8 cellular contexts compared by ENCODE assay signal in the genomic region with DNA sequence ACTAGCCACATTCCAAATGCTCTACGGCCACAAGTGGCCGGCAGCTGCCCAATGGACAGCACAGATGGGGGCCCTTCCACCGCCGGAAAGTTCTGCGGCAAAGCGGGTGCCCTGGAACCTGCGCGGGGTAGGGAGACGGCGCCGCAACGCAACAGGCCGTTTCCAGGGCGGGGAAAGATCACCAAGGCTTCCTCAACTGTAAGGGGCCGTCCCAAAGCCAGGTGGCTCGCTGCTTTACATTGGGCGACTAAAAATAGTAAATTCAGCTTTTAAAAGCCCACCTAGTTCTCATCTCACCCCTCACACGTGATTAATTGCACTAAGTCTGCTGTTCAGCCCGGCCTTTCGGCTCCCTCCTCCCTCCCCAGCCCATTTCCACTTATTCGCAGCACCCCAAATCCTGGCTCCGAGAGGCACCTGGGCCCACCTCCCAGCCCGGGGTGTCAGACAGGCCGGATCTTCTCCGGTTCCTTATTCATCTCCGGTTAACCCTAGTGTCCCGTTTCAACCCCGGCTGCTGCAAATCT. TPM values are rescaled to one million over a fixed set of nuclear protein-coding genes. Genes with fewer than 3 reads are reported as not detected.
DNase-seq lines count a peak whose midpoint lies in the region; ATAC-seq and TF ChIP-seq lines count a peak whose summit lies in the region.

No MANE protein-coding gene starts in this region.

- H3K27ac ChIP-seq in VCaP: peak overlapping the region; percentile 94
- peak overlapping the region in 54 of 59 donors; percentile 55 to 98 (median 91) for H3K27ac ChIP-seq in dorsolateral prefrontal cortex

- peaks cover 5% of the 10 kb centered on the region for H3K4me1 Mint-ChIP-seq in memory B cell

- DNase-seq in NCI-H82 (lab: John Stamatoyannopoulos, UW): peak; percentile 55
- DNase-seq in NCI-H82 treated with DMSO at 0.1 percent for 48 hours (lab: John Stamatoyannopoulos, UW; ENCODE audit: unreplicated experiment): no peak
- peak; percentile 29 for DNase-seq in Jurkat, Clone E6-1 (ENCODE audit: low read depth, low spot score)
- no peak for DNase-seq in dorsolateral prefrontal cortex
- peak in 1 of 2 donors; percentile 11 for DNase-seq in memory B cell (ENCODE audit: low spot score in 2 of 2)
- peak; percentile 61 for DNase-seq in stimulated activated naive CD8-positive, alpha-beta T cell treated with anti-CD3 and anti-CD28 coated beads, Interleukin-15, Interleukin-2, amounts not matched to agents 100 U/mL and 50 U/mL, for 24 hours
- DNase-seq in NCI-H2196 treated with DMSO at 0.1 percent for 48 hours (lab: John Stamatoyannopoulos, UW; ENCODE audit: unreplicated experiment): no peak

- intact Hi-C loops in dorsolateral prefrontal cortex (cut with DNase I): loop anchor here in 1 of 2 donors (10.0 kb wide), 1 partner anchor 113 kb away; a partner anchor contains a TSS

- peaks cover 12% of the 10 kb centered on the region for H3K36me3 Mint-ChIP-seq in memory B cell

- H3K27me3 ChIP-seq in dorsolateral prefrontal cortex: no peaks in the 10 kb centered on the region

- peak overlapping the region; percentile 97 for H3K27ac Mint-ChIP-seq in memory B cell

- ATAC-seq in memory B cell (ENCODE audit: low read depth): peak; percentile 4
- peak; percentile 40 for ATAC-seq in stimulated activated naive CD8-positive, alpha-beta T cell treated with anti-CD3 and anti-CD28 coated beads, Interleukin-15, Interleukin-2, amounts not matched to agents 100 U/mL and 50 U/mL, for 24 hours

- no peaks in the 10 kb centered on the region for H3K9me3 Mint-ChIP-seq in memory B cell

- TF ChIP-seq CTCF in VCaP (conservative IDR thresholded peaks at IDR 0.05): no peak
- TF ChIP-seq CTCF in dorsolateral prefrontal cortex (IDR thresholded peaks at IDR 0.05 in 54 of 56, conservative IDR thresholded peaks at IDR 0.05 in 2 of 56; ENCODE audit: low read depth in 1 of 56, partially characterized antibody in 56 of 56): no peak

- peak overlapping the region; percentile 94 for H3K4me3 ChIP-seq in Jurkat, Clone E6-1 (ENCODE audit: low read length)
- peak overlapping the region; percentile 64 to 99 (median 94) for H3K4me3 ChIP-seq in dorsolateral prefrontal cortex

- H3K4me3 Mint-ChIP-seq in memory B cell: peak overlapping the region; percentile 90

- H3K27me3 Mint-ChIP-seq in memory B cell: peaks cover 3% of the 10 kb centered on the region

RNA-seq across cellular contexts. Expression of a gene that starts 0.6 kb away (rescaled TPM):
- polyA plus RNA-seq in Jurkat, Clone E6-1 (2012; ENCODE audit: insufficient read depth, insufficient read length): 105 TPM
- total RNA-seq in dorsolateral prefrontal cortex: 10 to 100 TPM; 25.7 to 54.3 (median 36.0) TPM

RNA-seq across cellular contexts. Expression of a gene that starts 26.2 kb away (rescaled TPM):
- polyA plus RNA-seq in Jurkat, Clone E6-1 (2012; ENCODE audit: insufficient read depth, insufficient read length): not detected
- 10 to 100 TPM in 98 of 120 experiments, 1 to 10 TPM in 22; 5.6 to 29.8 (median 13.6) TPM for total RNA-seq in dorsolateral prefrontal cortex

Comparison
In these comparisons a context has a peak if more than half of its experiments do, and no peak if none do; other contexts are left out.
1. DNase-seq: peak in NCI-H82 (single experiment), Jurkat, Clone E6-1 (single experiment) and stimulated activated naive CD8-positive, alpha-beta T cell treated with anti-CD3 and anti-CD28 coated beads, Interleukin-15, Interleukin-2, amounts not matched to agents 100 U/mL and 50 U/mL, for 24 hours (single experiment); none in NCI-H82 treated with DMSO at 0.1 percent for 48 hours (single experiment), dorsolateral prefrontal cortex (0 of 10) and NCI-H2196 treated with DMSO at 0.1 percent for 48 hours (single experiment).